ENCODE assay signal across 6 cellular contexts in the genomic region with DNA sequence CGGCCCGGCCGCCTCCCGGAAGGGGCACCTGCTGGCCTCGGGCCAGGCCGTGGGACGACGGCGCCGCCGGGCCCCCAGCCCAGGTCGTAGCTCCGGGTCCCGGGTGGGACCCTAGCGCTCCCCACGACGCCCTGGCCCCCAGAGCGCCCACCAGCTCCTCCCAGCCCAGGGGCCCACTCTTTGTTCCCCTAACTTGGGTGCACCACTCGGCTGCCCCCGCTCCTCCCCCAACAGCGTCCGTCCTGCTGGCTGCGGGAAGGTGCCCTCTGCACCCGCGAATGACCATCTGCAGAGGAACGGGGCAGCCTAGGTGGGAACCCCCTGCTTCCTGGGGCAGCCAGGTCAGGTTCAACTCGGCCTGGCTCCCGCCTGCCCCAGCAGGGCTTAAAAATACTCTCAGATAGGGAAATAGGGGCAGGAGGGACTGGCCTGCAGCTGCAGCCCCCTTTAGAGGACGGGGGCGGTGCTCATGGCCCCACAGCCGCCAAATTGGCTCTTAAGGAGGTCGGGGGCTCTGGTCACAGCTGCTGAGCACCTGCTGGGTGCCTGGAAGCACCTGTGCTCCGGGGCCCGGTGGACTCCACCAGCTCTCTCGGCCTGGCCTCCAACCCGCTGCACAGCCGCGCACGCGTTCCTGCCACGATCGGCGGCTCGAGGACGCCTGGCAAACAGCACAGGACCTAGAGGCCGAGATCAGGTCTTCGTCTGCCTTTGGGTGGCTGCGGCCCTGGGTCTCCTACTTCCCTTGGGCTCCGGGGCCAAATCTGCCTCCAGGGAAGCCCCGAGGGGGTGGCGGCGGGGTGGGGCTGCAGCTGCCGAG. TPM values are rescaled to one million over a fixed set of nuclear protein-coding genes. Genes with fewer than 3 reads are reported as not detected.
DNase-seq lines count a peak whose midpoint lies in the region; ATAC-seq and TF ChIP-seq lines count a peak whose summit lies in the region.

No MANE protein-coding gene starts in this region.

- H3K9me3 ChIP-seq in colonic mucosa (no peaks in the 10 kb centered on the region), psoas muscle (no peaks in the 10 kb centered on the region)

- ATAC-seq in psoas muscle (peak; percentile 2 to 18 (median 12)), HG03439 (IDR thresholded peaks at IDR 0.05; ENCODE audit: unreplicated experiment) (no peak)

- H3K27ac ChIP-seq in colonic mucosa (peak overlapping the region; percentile 46), psoas muscle (peak overlapping the region; percentile 87)

- WGBS in psoas muscle, 3 donors: 0 to 1% (median 1%) methylated on average over 41 to 53 of the region's 53 CpGs

- H3K27me3 ChIP-seq in colonic mucosa (peaks cover 28% of the 10 kb centered on the region), psoas muscle (ENCODE audit: insufficient read depth in 3 of 3, low read length in 2 of 3) (no peaks in the 10 kb centered on the region)

- intact Hi-C loops in colonic mucosa (cut with DNase I): no loop called here
- intact Hi-C loops in psoas muscle (cut with DNase I): no loop called here

- H3K4me3 ChIP-seq in colonic mucosa: peak overlapping the region; percentile 61
- H3K4me3 ChIP-seq in psoas muscle: peak overlapping the region; percentile 75

- DNase-seq in activated T-cell treated with anti-CD3 and anti-CD28 coated beads, Interleukin-2, amount 50 U/mL, for 1 hour: peak; percentile 38
- no peak for DNase-seq in activated T-cell treated with anti-CD3 and anti-CD28 coated beads for 4 hours
- no peak for DNase-seq in colonic mucosa
- DNase-seq in psoas muscle: peak; percentile 59 to 79
- no peak for DNase-seq in GOT3 (lab: John Stamatoyannopoulos, UW)

- H3K4me1 ChIP-seq in colonic mucosa (peaks cover 19% of the 10 kb centered on the region), psoas muscle (peaks cover 69% of the 10 kb centered on the region)

- H3K36me3 ChIP-seq in colonic mucosa: no peaks in the 10 kb centered on the region
- no peaks in the 10 kb centered on the region for H3K36me3 ChIP-seq in psoas muscle (ENCODE audit: insufficient read depth in 1 of 2, low read depth in 1 of 2)

- TF ChIP-seq CTCF in colonic mucosa (IDR thresholded peaks at IDR 0.05) (no peak), psoas muscle (IDR thresholded peaks at IDR 0.05) (no peak)

- H3K9ac ChIP-seq in colonic mucosa (ENCODE audit: low read depth in 2 of 2, low read length in 2 of 2): peak overlapping the region; percentile 46 to 60

RNA-seq across cellular contexts. Expression of gene LAMA5, which starts 0.6 kb away (rescaled TPM):
- 10 to 100 TPM; 32.5 to 35.5 TPM for total RNA-seq in colonic mucosa
- 10 to 100 TPM; 27.2 to 74.6 (median 46.5) TPM for total RNA-seq in psoas muscle
- polyA plus RNA-seq in psoas muscle: 10 to 100 TPM; 14.4 to 40.5 (median 23.3) TPM

RNA-seq across cellular contexts. Expression of gene RPS21, which starts 19.2 kb away (rescaled TPM):
- total RNA-seq in colonic mucosa: 1,000 to 10,000 TPM; 1,359 to 1,579 TPM
- total RNA-seq in psoas muscle: 1,000 to 10,000 TPM in 3 of 4 donors, 100 to 1,000 TPM in 1; 602 to 1,206 (median 1,044) TPM
- 1,000 to 10,000 TPM; 3,473 to 5,162 (median 3,791) TPM for polyA plus RNA-seq in psoas muscle

RNA-seq across cellular contexts. Expression of gene CABLES2, which starts 39.4 kb away (rescaled TPM):
- total RNA-seq in colonic mucosa (10 to 100 TPM in 1 of 2 donors, 1 to 10 TPM in 1; 7.8 to 10.5 TPM), psoas muscle (1 to 10 TPM; 3.0 to 4.2 (median 3.9) TPM)
- polyA plus RNA-seq in psoas muscle: 1 to 10 TPM; 2.4 to 4.3 (median 3.5) TPM

RNA-seq across cellular contexts. Expression of gene RBBP8NL, which starts 59.6 kb away (rescaled TPM):
- total RNA-seq in colonic mucosa (10 to 100 TPM in 1 of 2 donors, 1 to 10 TPM in 1; 5.9 to 12.5 TPM), psoas muscle (not detected)
- polyA plus RNA-seq in psoas muscle: under 1 TPM in 2 of 3 donors, not detected in 1; 0.03 to 0.08 TPM

Comparison
In these comparisons a context has a peak if more than half of its experiments do, and no peak if none do; other contexts are left out.
1. DNase-seq: peak in activated T-cell treated with anti-CD3 and anti-CD28 coated beads, Interleukin-2, amount 50 U/mL, for 1 hour (single experiment) and psoas muscle (2 of 2); none in activated T-cell treated with anti-CD3 and anti-CD28 coated beads for 4 hours (single experiment), colonic mucosa (single experiment) and GOT3 (single experiment).